Comparison of ENCODE assay signal across 1 cellular context in the genomic region with DNA sequence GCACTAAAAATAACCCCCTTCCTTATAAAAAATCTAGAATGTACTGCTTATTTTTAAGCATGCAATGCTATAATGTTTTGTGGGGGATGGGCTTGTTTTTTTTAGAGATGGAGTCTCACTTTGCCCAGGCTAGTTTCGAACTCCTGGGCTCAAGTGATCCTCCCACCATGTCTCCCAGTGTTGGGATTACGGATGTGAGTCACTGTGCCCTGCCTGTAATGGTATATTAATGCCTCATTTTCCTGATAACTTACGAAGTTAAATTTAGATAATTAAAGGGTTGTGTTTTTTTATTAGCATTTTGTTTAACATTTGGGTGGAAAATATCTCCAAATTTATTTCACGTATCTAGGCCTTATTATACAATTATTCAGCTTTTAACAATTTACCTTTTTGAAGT.
TF ChIP-seq lines count a peak whose summit lies in the region.

No MANE protein-coding gene starts in this region.

TF ChIP-seq in SK-N-SH treated with all-trans-retinoic acid at 6 μM for 48 hours, 23 proteins besides CTCF, POLR2A, EP300 and RAD21 (continued from another document):
- TF ChIP-seq, protein P1, sequence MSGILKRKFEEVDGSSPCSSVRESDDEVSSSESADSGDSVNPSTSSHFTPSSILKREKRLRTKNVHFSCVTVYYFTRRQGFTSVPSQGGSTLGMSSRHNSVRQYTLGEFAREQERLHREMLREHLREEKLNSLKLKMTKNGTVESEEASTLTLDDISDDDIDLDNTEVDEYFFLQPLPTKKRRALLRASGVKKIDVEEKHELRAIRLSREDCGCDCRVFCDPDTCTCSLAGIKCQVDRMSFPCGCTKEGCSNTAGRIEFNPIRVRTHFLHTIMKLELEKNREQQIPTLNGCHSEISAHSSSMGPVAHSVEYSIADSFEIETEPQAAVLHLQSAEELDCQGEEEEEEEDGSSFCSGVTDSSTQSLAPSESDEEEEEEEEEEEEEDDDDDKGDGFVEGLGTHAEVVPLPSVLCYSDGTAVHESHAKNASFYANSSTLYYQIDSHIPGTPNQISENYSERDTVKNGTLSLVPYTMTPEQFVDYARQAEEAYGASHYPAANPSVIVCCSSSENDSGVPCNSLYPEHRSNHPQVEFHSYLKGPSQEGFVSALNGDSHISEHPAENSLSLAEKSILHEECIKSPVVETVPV (CRISPR knock-in tag; IDR thresholded peaks at IDR 0.05): no peak
- TF ChIP-seq ZFP30 (CRISPR knock-in tag; IDR thresholded peaks at IDR 0.05): no peak
- no peak for TF ChIP-seq BACH2 (CRISPR knock-in tag; IDR thresholded peaks at IDR 0.05; ENCODE audit: borderline replicate concordance)
- no peak for TF ChIP-seq ESRRG (CRISPR knock-in tag; IDR thresholded peaks at IDR 0.05)
- no peak for TF ChIP-seq ZFP3 (CRISPR knock-in tag; IDR thresholded peaks at IDR 0.05)
- TF ChIP-seq TOX (CRISPR knock-in tag; IDR thresholded peaks at IDR 0.05; ENCODE audit: borderline replicate concordance): no peak
- no peak for TF ChIP-seq GLIS3 (CRISPR knock-in tag; IDR thresholded peaks at IDR 0.05)
- no peak for TF ChIP-seq ZNF70 (CRISPR knock-in tag; IDR thresholded peaks at IDR 0.05)
- TF ChIP-seq ISL1 (CRISPR knock-in tag; IDR thresholded peaks at IDR 0.05): no peak
- TF ChIP-seq, protein P2, sequence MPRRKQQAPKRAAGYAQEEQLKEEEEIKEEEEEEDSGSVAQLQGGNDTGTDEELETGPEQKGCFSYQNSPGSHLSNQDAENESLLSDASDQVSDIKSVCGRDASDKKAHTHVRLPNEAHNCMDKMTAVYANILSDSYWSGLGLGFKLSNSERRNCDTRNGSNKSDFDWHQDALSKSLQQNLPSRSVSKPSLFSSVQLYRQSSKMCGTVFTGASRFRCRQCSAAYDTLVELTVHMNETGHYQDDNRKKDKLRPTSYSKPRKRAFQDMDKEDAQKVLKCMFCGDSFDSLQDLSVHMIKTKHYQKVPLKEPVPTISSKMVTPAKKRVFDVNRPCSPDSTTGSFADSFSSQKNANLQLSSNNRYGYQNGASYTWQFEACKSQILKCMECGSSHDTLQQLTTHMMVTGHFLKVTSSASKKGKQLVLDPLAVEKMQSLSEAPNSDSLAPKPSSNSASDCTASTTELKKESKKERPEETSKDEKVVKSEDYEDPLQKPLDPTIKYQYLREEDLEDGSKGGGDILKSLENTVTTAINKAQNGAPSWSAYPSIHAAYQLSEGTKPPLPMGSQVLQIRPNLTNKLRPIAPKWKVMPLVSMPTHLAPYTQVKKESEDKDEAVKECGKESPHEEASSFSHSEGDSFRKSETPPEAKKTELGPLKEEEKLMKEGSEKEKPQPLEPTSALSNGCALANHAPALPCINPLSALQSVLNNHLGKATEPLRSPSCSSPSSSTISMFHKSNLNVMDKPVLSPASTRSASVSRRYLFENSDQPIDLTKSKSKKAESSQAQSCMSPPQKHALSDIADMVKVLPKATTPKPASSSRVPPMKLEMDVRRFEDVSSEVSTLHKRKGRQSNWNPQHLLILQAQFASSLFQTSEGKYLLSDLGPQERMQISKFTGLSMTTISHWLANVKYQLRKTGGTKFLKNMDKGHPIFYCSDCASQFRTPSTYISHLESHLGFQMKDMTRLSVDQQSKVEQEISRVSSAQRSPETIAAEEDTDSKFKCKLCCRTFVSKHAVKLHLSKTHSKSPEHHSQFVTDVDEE (CRISPR knock-in tag; IDR thresholded peaks at IDR 0.05): no peak
